13 cellular contexts compared by ENCODE assay signal in the genomic region with DNA sequence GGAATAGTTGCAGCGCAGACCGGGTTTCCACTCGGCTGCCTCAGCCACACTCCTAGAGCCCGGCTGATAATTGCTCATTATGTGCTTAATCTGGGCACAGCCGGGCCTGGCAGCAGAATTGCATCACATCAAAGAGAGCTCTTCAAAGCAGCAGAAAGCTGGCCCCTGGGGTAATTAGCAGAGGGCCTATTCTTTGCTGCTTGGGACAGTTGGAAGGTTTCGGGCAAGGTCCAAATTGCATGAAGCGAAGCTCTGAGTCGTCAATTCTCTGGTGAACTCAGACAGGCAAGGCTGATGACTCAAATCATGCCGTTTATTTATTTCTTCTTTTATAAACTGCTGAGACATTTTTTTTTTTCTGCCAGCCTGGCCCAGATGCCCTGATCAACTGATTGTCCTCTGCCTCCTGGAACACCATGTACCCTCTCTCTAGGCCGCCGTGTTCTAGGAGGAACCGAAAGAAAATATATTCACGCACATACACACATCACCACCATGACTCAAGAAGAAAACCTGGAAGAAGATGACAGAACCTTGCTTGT.
DNase-seq lines count a peak whose midpoint lies in the region; ATAC-seq, FAIRE-seq and TF ChIP-seq lines count a peak whose summit lies in the region.
"Had no signal": no experiment of that assay in that cellular context is flagged by ENCODE, and none has a peak within 500 bp of the region (broad histone marks: within the 10 kb centered on the region; RNA-seq: fewer than 3 reads in every experiment).

No MANE protein-coding gene starts in this region.

- no peaks in the 10 kb centered on the region for H3K9me3 ChIP-seq in SK-N-SH
- no peaks in the 10 kb centered on the region for H3K9me3 ChIP-seq in thyroid gland

- TF ChIP-seq CTCF in SK-N-SH (IDR thresholded peaks at IDR 0.05) = no peak
- no peak for TF ChIP-seq CTCF in thyroid gland (IDR thresholded peaks at IDR 0.05)

- no peaks in the 10 kb centered on the region for H3F3A ChIP-seq in SK-N-SH (replicated peaks; ENCODE audit: insufficient read depth)

- no peak for ATAC-seq in SK-N-SH treated with all-trans-retinoic acid at 6 μM for 48 hours
- ATAC-seq: left colon had no signal

- no peaks in the 10 kb centered on the region for H3K9me2 ChIP-seq in SK-N-SH

- H3K4me2 ChIP-seq in SK-N-SH = no peak overlapping the region

- WGBS in SK-N-SH (ENCODE audit: low lambda C conversion rate) = 69% methylated on average over 8 of the region's 13 CpGs
- 52 to 65% methylated on average over 10 to 13 of the region's 13 CpGs for WGBS in thyroid gland, 2 donors

- H4K20me1 ChIP-seq in SK-N-SH (ENCODE audit: insufficient read depth) = no peaks in the 10 kb centered on the region

- intact Hi-C loops in thyroid gland (cut with DNase I) = no loop called here

- H3K27me3 ChIP-seq in SK-N-SH (ENCODE audit: insufficient read depth) (no peaks in the 10 kb centered on the region), thyroid gland (no peaks in the 10 kb centered on the region)

- H3K36me3 ChIP-seq in SK-N-SH (replicated peaks in 1 of 2; ENCODE audit: control insufficient read depth in 1 of 2, insufficient read depth in 2 of 2, low read length in 1 of 2) (no peaks in the 10 kb centered on the region), thyroid gland (no peaks in the 10 kb centered on the region)

- CTCF ChIA-PET in SK-N-SH (lab: Yijun Ruan, JAX) = interaction anchor here (1.0 to 1.2 kb wide), 2 partner anchors 9 to 34 kb away, joined by 3 to 4 read pairs; no protein-coding TSS in a partner anchor

- FAIRE-seq in GM12892 (lab: Jason Lieb, UNC) = no peak

- TF ChIP-seq POLR2A in thyroid gland (IDR thresholded peaks at IDR 0.05) (no peak), GM12892 (IDR thresholded peaks at IDR 0.05; ENCODE audit: low read depth, low read length) (no peak)

- H3K9ac ChIP-seq in SK-N-SH = no peak overlapping the region

- H2AFZ ChIP-seq in SK-N-SH (ENCODE audit: low read depth) = no peak overlapping the region

- peak; percentile 36 for DNase-seq in SK-N-SH
- DNase-seq in SW480 (ENCODE audit: low spot score) = peak; percentile 91
- DNase-seq in kidney tubule cell (ENCODE audit: low spot score) = peak; percentile 58
- peak; percentile 4 to 5 for DNase-seq in thyroid gland
- no peak for DNase-seq in NCI-H526 treated with DMSO at 0.1 percent for 48 hours (lab: John Stamatoyannopoulos, UW)
- no peak for DNase-seq in GM03348 (ENCODE audit: low spot score)
- no peak for DNase-seq in GM12892 (ENCODE audit: insufficient read length)
- DNase-seq: ACHN; activated CD4-positive, alpha-beta T cell treated with anti-CD3 and anti-CD28 coated beads for 48 hours; activated gamma-delta T cell; EL; left colon had no signal

- POLR2A ChIA-PET in SK-N-SH (lab: Yijun Ruan, JAX) = no interaction called here

- H3K79me2 ChIP-seq in SK-N-SH (ENCODE audit: insufficient read depth) = no peaks in the 10 kb centered on the region

- H3K4me3 ChIP-seq in SK-N-SH (ENCODE audit: low read depth in 2 of 2, low read length in 1 of 2) (no peak overlapping the region), thyroid gland (replicated peaks in 1 of 3) (no peak overlapping the region)

- H3K27ac ChIP-seq in SK-N-SH (ENCODE audit: low read depth in 2 of 2, low read length in 1 of 2) (no peak overlapping the region), thyroid gland (no peak overlapping the region)

- no peak for TF ChIP-seq EP300 in SK-N-SH (IDR thresholded peaks at IDR 0.05; ENCODE audit: borderline replicate concordance in 1 of 2, low read depth in 1 of 2, low read length in 1 of 2)

- no peak for TF ChIP-seq RAD21 in SK-N-SH (IDR thresholded peaks at IDR 0.05; ENCODE audit: low read length)

- H3K4me1 ChIP-seq in SK-N-SH (ENCODE audit: control insufficient read depth in 1 of 2, insufficient read depth in 2 of 2, low read depth in 1 of 2, low read length in 1 of 2) (no peaks in the 10 kb centered on the region; a peak in 1 of 4 replicates), thyroid gland (no peaks in the 10 kb centered on the region)

TF ChIP-seq in SK-N-SH, 30 proteins besides CTCF, POLR2A, EP300 and RAD21 (continues in another document):
- TF ChIP-seq IRF3 (IDR thresholded peaks at IDR 0.05; ENCODE audit: low read depth, low read length) (no peak), TEAD4 (IDR thresholded peaks at IDR 0.05; ENCODE audit: borderline replicate concordance, insufficient read depth) (no peak), SMC3 (IDR thresholded peaks at IDR 0.05; ENCODE audit: low read depth, low read length) (no peak), ZBTB33 (IDR thresholded peaks at IDR 0.05; ENCODE audit: borderline replicate concordance, low read depth) (no peak), NFIC (IDR thresholded peaks at IDR 0.05; ENCODE audit: borderline replicate concordance) (no peak), EZH2phosphoT487 (IDR thresholded peaks at IDR 0.05; ENCODE audit: borderline replicate concordance, low read depth) (no peak), YY1 (IDR thresholded peaks at IDR 0.05; ENCODE audit: low read depth) (no peak), RCOR1 (IDR thresholded peaks at IDR 0.05; ENCODE audit: low read length) (no peak), FOXJ3 (CRISPR knock-in tag; IDR thresholded peaks at IDR 0.05) (no peak), GATA2 (CRISPR knock-in tag; IDR thresholded peaks at IDR 0.05) (no peak), FOXM1 (IDR thresholded peaks at IDR 0.05; ENCODE audit: low read depth) (no peak), NRF1 (IDR thresholded peaks at IDR 0.05; ENCODE audit: low read depth, low read length) (no peak)

TF ChIP-seq in SK-N-SH treated with all-trans-retinoic acid at 6 μM for 48 hours, 23 proteins besides CTCF, POLR2A, EP300 and RAD21:
- TF ChIP-seq SNAI2 (CRISPR knock-in tag; IDR thresholded peaks at IDR 0.05) (no peak), ESRRG (CRISPR knock-in tag; IDR thresholded peaks at IDR 0.05) (no peak), ISL1 (CRISPR knock-in tag; IDR thresholded peaks at IDR 0.05) (no peak), CREB5 (CRISPR knock-in tag; IDR thresholded peaks at IDR 0.05; ENCODE audit: low read depth) (no peak), ZC3H10 (CRISPR knock-in tag; IDR thresholded peaks at IDR 0.05) (no peak), GLIS3 (CRISPR knock-in tag; IDR thresholded peaks at IDR 0.05) (no peak), BACH2 (CRISPR knock-in tag; IDR thresholded peaks at IDR 0.05; ENCODE audit: borderline replicate concordance) (no peak), CSDC2 (CRISPR knock-in tag; IDR thresholded peaks at IDR 0.05) (no peak), OSR1 (CRISPR knock-in tag; IDR thresholded peaks at IDR 0.05) (no peak), RARB (CRISPR knock-in tag; IDR thresholded peaks at IDR 0.05) (no peak), ZNF565 (CRISPR knock-in tag; conservative IDR thresholded peaks at IDR 0.05; ENCODE audit: low read depth) (no peak)
- TF ChIP-seq, protein P1, sequence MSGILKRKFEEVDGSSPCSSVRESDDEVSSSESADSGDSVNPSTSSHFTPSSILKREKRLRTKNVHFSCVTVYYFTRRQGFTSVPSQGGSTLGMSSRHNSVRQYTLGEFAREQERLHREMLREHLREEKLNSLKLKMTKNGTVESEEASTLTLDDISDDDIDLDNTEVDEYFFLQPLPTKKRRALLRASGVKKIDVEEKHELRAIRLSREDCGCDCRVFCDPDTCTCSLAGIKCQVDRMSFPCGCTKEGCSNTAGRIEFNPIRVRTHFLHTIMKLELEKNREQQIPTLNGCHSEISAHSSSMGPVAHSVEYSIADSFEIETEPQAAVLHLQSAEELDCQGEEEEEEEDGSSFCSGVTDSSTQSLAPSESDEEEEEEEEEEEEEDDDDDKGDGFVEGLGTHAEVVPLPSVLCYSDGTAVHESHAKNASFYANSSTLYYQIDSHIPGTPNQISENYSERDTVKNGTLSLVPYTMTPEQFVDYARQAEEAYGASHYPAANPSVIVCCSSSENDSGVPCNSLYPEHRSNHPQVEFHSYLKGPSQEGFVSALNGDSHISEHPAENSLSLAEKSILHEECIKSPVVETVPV (CRISPR knock-in tag; IDR thresholded peaks at IDR 0.05) = no peak
- TF ChIP-seq, protein P2, sequence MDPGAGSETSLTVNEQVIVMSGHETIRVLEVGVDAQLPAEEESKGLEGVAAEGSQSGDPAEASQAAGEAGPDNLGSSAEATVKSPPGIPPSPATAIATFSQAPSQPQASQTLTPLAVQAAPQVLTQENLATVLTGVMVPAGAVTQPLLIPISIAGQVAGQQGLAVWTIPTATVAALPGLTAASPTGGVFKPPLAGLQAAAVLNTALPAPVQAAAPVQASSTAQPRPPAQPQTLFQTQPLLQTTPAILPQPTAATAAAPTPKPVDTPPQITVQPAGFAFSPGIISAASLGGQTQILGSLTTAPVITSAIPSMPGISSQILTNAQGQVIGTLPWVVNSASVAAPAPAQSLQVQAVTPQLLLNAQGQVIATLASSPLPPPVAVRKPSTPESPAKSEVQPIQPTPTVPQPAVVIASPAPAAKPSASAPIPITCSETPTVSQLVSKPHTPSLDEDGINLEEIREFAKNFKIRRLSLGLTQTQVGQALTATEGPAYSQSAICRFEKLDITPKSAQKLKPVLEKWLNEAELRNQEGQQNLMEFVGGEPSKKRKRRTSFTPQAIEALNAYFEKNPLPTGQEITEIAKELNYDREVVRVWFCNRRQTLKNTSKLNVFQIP (CRISPR knock-in tag; IDR thresholded peaks at IDR 0.05; ENCODE audit: borderline replicate concordance, low read depth) = no peak

Comparison
In these comparisons a context has a peak if more than half of its experiments do, and no peak if none do; other contexts are left out.
1. DNase-seq: peak in SK-N-SH (single experiment), SW480 (single experiment), kidney tubule cell (single experiment) and thyroid gland (2 of 2); none in NCI-H526 treated with DMSO at 0.1 percent for 48 hours (single experiment), GM03348 (single experiment) and GM12892 (single experiment).